ENCODE assay signal across 23 cellular contexts in genomic region chr2:159846564-159846963, GRCh38. TPM values are rescaled to one million over a fixed set of nuclear protein-coding genes. Genes with fewer than 3 reads are reported as not detected.
DNase-seq lines count a peak whose midpoint lies in the region; ATAC-seq, FAIRE-seq and TF ChIP-seq lines count a peak whose summit lies in the region.
"Had no signal": no experiment of that assay in that cellular context is flagged by ENCODE, and none has a peak within 500 bp of the region (broad histone marks: within the 10 kb centered on the region; RNA-seq: fewer than 3 reads in every experiment).

No MANE protein-coding gene starts in this region.

- TF ChIP-seq CTCF in pancreas (IDR thresholded peaks at IDR 0.05) (no peak), natural killer cell (IDR thresholded peaks at IDR 0.05) (no peak), ascending aorta (IDR thresholded peaks at IDR 0.05) (no peak)

- H3K27ac Mint-ChIP-seq in natural killer cell, result no peak overlapping the region
- H3K27ac Mint-ChIP-seq: B cell; CD4-positive, alpha-beta T cell; CD8-positive, alpha-beta T cell had no signal

- DNase-seq in frontal cortex (ENCODE audit: low spot score in 2 of 2), result no peak
- DNase-seq in pancreas, result no peak
- no peak for DNase-seq in natural killer cell
- no peak for DNase-seq in ascending aorta (ENCODE audit: low spot score in 2 of 2)
- no peak for DNase-seq in stimulated activated CD4-positive, alpha-beta T cell treated with anti-CD3 and anti-CD28 coated beads, Interleukin-4, amount 100 ng/mL, for 4 hours
- DNase-seq: 8988T; AML-193; Caco-2; Calu3; CD4-positive, alpha-beta T cell; CD8-positive, alpha-beta T cell; DMS79 treated with DMSO at 0.1 percent for 48 hours; GDM1 had no signal

- H3K27ac ChIP-seq in pancreas, result no peak overlapping the region
- no peak overlapping the region for H3K27ac ChIP-seq in ascending aorta
- H3K27ac ChIP-seq: A549; BLaER1 treated with 17β-estradiol and CSF1 and Interleukin-3, amounts not matched to agents 10 nM and 100 nM; C4-2B had no signal

- H3K4me3 ChIP-seq in pancreas (no peak overlapping the region), ascending aorta (no peak overlapping the region)
- H3K4me3 ChIP-seq: A549; BLaER1 treated with 17β-estradiol and CSF1 and Interleukin-3, amounts not matched to agents 10 nM and 100 nM; GM12878 had no signal

- ATAC-seq in pancreas, result no peak
- ATAC-seq in natural killer cell, result no peak
- ATAC-seq: A549; CD8-positive, alpha-beta T cell; GM12878 had no signal

- H3K9me3 ChIP-seq in pancreas (no peaks in the 10 kb centered on the region), ascending aorta (no peaks in the 10 kb centered on the region)
- H3K9me3 ChIP-seq: A549; BLaER1 treated with 17β-estradiol and CSF1 and Interleukin-3, amounts not matched to agents 10 nM and 100 nM; Caco-2 had no signal

- H3K36me3 ChIP-seq in pancreas (no peaks in the 10 kb centered on the region), ascending aorta (no peaks in the 10 kb centered on the region)

- FAIRE-seq in A204.1 (lab: Jason Lieb, UNC) (peak; percentile 70), G401.6 (lab: Jason Lieb, UNC) (peak; percentile 63), frontal cortex (lab: Jason Lieb, UNC) (peak; percentile 24), pancreas (lab: Jason Lieb, UNC) (peak; percentile 84)
- FAIRE-seq: A549, D721Med, GM12878, GM12892, GM18507 had no signal

- no peaks in the 10 kb centered on the region for H3K9me3 Mint-ChIP-seq in natural killer cell
- H3K9me3 Mint-ChIP-seq: CD4-positive, alpha-beta T cell; CD8-positive, alpha-beta T cell had no signal

- 43 to 49% methylated on average over 2 of the region's 2 CpGs for WGBS in pancreas, 2 donors

- no peaks in the 10 kb centered on the region for H3K4me1 ChIP-seq in pancreas
- H3K4me1 ChIP-seq in ascending aorta, result no peaks in the 10 kb centered on the region
- H3K4me1 ChIP-seq: A549, Caco-2 had no signal

- H3K4me3 Mint-ChIP-seq in natural killer cell, result no peak overlapping the region
- H3K4me3 Mint-ChIP-seq: B cell; CD4-positive, alpha-beta T cell; CD8-positive, alpha-beta T cell had no signal

- no peaks in the 10 kb centered on the region for H3K36me3 Mint-ChIP-seq in natural killer cell

- no peaks in the 10 kb centered on the region for H3K4me1 Mint-ChIP-seq in natural killer cell
- H3K4me1 Mint-ChIP-seq: B cell had no signal

- intact Hi-C loops in pancreas (cut with DNase I), result no loop called here
- intact Hi-C loops in natural killer cell (cut with micrococcal nuclease), result no loop called here
- intact Hi-C loops in ascending aorta (cut with DNase I), result no loop called here

- no peaks in the 10 kb centered on the region for H3K27me3 Mint-ChIP-seq in natural killer cell (ENCODE audit: low read depth in 2 of 2)
- H3K27me3 Mint-ChIP-seq: B cell; CD4-positive, alpha-beta T cell had no signal

- H3K27me3 ChIP-seq in pancreas (no peaks in the 10 kb centered on the region), ascending aorta (no peaks in the 10 kb centered on the region)
- H3K27me3 ChIP-seq: BLaER1 treated with 17β-estradiol and CSF1 and Interleukin-3, amounts not matched to agents 10 nM and 100 nM had no signal

RNA-seq across cellular contexts. Expression of gene CD302, which starts 48.6 kb away (rescaled TPM):
- total RNA-seq in frontal cortex, result 1.6 TPM
- total RNA-seq in pancreas, result 10 to 100 TPM in 4 of 6 donors, 1 to 10 TPM in 2; 7.0 to 18.4 (median 14.6) TPM
- 10 to 100 TPM in 1 of 2 donors, 1 to 10 TPM in 1; 8.3 to 12.0 TPM for polyA plus RNA-seq in pancreas
- total RNA-seq in natural killer cell, result 1 to 10 TPM; 2.0 to 5.2 (median 5.1) TPM
- 30.9 TPM for total RNA-seq in ascending aorta

RNA-seq across cellular contexts. Expression of gene LY75, which starts 58.0 kb away (rescaled TPM):
- total RNA-seq in frontal cortex (1.2 TPM), pancreas (1 to 10 TPM in 5 of 6 donors, under 1 TPM in 1; 0.83 to 5.1 (median 2.2) TPM), natural killer cell (10 to 100 TPM; 32.7 to 41.1 (median 40.9) TPM), ascending aorta (0.11 TPM)
- 1 to 10 TPM in 1 of 2 donors, under 1 TPM in 1; 0.61 to 3.1 TPM for polyA plus RNA-seq in pancreas

Comparison
In these comparisons a context has a peak if more than half of its experiments do, and no peak if none do; other contexts are left out.
1. RNA of gene LY75, which starts 58.0 kb away (total RNA-seq): 32.7 to 41.1 TPM in natural killer cell; 0.83 to 5.1 TPM in pancreas, 1.2 TPM in frontal cortex (single experiment) and 0.11 TPM in ascending aorta (single experiment); every median in the first group is over 4 times any median in the second.